Comparison of ENCODE assay signal across 8 cellular contexts in the genomic region with DNA sequence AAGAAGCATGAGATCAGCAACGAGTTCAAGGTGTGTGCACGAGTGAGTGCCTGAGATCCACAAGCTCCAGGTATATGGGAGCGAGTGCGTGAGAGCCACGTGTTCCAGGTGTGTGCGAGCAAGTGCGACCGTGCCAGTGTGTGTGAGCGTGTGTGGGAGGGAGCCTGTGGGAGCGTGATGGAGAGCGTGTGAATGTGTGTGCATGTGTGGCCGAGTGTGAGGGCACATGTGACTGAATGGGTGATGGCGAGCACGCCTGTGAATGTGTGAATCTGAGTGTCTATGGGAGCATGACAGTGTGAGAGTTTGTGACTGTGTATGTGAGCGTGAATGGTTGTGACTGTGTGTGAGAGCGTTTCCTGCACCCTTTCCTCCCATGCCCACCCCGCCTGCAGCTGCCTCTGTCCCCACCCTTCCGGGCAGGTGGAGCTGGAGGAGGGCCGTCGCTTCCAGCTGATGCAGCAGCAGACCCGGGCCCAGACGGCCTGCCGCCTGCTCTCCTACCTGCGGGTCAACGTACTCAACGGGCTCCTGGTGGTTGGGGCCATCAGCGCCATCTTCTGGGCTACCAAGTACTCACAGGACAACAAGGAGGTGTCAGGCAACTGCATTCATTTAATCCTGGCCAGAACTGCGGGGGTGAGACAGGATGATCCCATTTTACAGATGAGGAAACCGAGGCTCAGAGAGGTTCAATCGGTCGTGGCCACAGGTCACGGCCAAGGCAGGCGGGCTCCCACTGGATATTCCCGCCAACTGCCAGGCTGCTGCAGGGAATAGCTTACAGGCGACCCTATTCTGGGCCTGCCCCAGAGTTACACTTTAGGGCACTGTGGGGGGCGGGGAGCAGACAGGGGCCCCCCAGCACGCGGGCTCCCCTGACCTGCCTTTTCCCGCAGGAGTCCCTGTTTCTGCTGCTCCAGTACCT. TPM values are rescaled to one million over a fixed set of nuclear protein-coding genes. Genes with fewer than 3 reads are reported as not detected.
A peak's percentile ranks its signal among the peaks of the same experiment; 100 is the strongest.
DNase-seq lines count a peak whose midpoint lies in the region; ATAC-seq and TF ChIP-seq lines count a peak whose summit lies in the region.

No MANE protein-coding gene starts in this region.

- no peaks in the 10 kb centered on the region for H3K27me3 ChIP-seq in PC-3 (ENCODE audit: low read length)

- peaks cover 12% of the 10 kb centered on the region for H3K4me1 ChIP-seq in PC-3 (ENCODE audit: insufficient read depth, low read length)

- no TSS peak for BruUV-seq in PC-3 (replicated peaks; lab: Mats Ljungman, UMichigan)

- no peaks in the 10 kb centered on the region for H4K20me1 ChIP-seq in PC-3 (ENCODE audit: low read length)

- H3K9me2 ChIP-seq in PC-3 (replicated peaks; ENCODE audit: low read length): no peaks in the 10 kb centered on the region

- no peak overlapping the region for H3K27ac ChIP-seq in PC-3 (ENCODE audit: low read length)

- TF ChIP-seq CTCF in AG10803 (conservative IDR thresholded peaks at IDR 0.05; ENCODE audit: low read length) (peak; percentile 38), PC-3 (conservative IDR thresholded peaks at IDR 0.05; ENCODE audit: low read depth, low read length) (peak; percentile 85), omental fat pad (IDR thresholded peaks at IDR 0.05) (no peak)

- H3K4me3 ChIP-seq in AG10803 (ENCODE audit: low read length) (no peak overlapping the region), PC-3 (ENCODE audit: low read length) (no peak overlapping the region)

- no peak overlapping the region for H3K4me2 ChIP-seq in PC-3 (ENCODE audit: low read length)

- peak; percentile 62 for ATAC-seq in PC-3
- ATAC-seq in omental fat pad (ENCODE audit: low FRiP score): no peak
- no peak for ATAC-seq in GM18498 (IDR thresholded peaks at IDR 0.05; ENCODE audit: unreplicated experiment)

- no peak overlapping the region for H2AFZ ChIP-seq in PC-3 (ENCODE audit: low read length)

- peaks cover 3% of the 10 kb centered on the region for H3F3A ChIP-seq in PC-3 (ENCODE audit: low read length, unreplicated experiment)

- DNase-seq in AG10803 (ENCODE audit: low read depth) (no peak), H4 (ENCODE audit: low spot score) (peak; percentile 43), PC-3 (peak; percentile 73), activated T-helper 1 cell treated with Interleukin-2 at 50 U/mL for 16 hours (ENCODE audit: low read depth) (peak; percentile 68), glomerular visceral epithelial cell (ENCODE audit: extremely low spot score) (peak; percentile 38), omental fat pad (ENCODE audit: low spot score) (no peak)
- DNase-seq in stimulated activated CD4-positive, alpha-beta T cell treated with anti-CD3 and anti-CD28 coated beads, Interleukin-12 subunit alpha, Interleukin-12 subunit beta, amount 100 ng/mL, for 4 hours: peak; percentile 62

- H3K79me2 ChIP-seq in PC-3 (ENCODE audit: low read length): no peaks in the 10 kb centered on the region

- H3K9ac ChIP-seq in PC-3 (ENCODE audit: low read length): no peak overlapping the region

- no peaks in the 10 kb centered on the region for H3K36me3 ChIP-seq in PC-3 (ENCODE audit: low read depth, low read length)

- POLR2A ChIA-PET in PC-3 (lab: Charles Lee; ENCODE audit: unreplicated experiment): no interaction called here

- H3K9me3 ChIP-seq in PC-3 (ENCODE audit: low read length): no peaks in the 10 kb centered on the region

- CTCF ChIA-PET in PC-3 (lab: Charles Lee): no interaction called here

- intact Hi-C loops in PC-3 (cut with micrococcal nuclease): loop anchor here (1.0 kb wide), 2 partner anchors 49 to 115 kb away; no protein-coding TSS in a partner anchor

RNA-seq across cellular contexts. Expression of gene TMC8, which starts 3.7 kb away (rescaled TPM):
- 0.02 TPM in 1 of 2 replicates, not detected in the other for total RNA-seq in H4 (2014; rRNA removed; shearing (Covaris generic))
- total RNA-seq in PC-3 (2014; rRNA removed) (4.6 and 5.3 TPM in 2 replicates), omental fat pad (10 to 100 TPM in 1 of 4 donors, 1 to 10 TPM in 3; 3.2 to 12.5 (median 6.5) TPM)

RNA-seq across cellular contexts. Expression of gene TMC6, which starts 5.7 kb away (rescaled TPM):
- total RNA-seq in H4 (2014; rRNA removed; shearing (Covaris generic)): 2.7 and 7.9 TPM in 2 replicates
- total RNA-seq in PC-3 (2014; rRNA removed) (97.3 and 138 TPM in 2 replicates), omental fat pad (10 to 100 TPM; 21.8 to 72.8 (median 51.3) TPM)

RNA-seq across cellular contexts. Expression of gene C17orf99, which starts 11.9 kb away (rescaled TPM):
- total RNA-seq in H4 (2014; rRNA removed; shearing (Covaris generic)): not detected in 2 replicates
- total RNA-seq in PC-3 (2014; rRNA removed): 3.2 TPM in 1 of 2 replicates, not detected in the other
- total RNA-seq in omental fat pad: not detected

RNA-seq across cellular contexts. Expression of gene SYNGR2, which starts 34.1 kb away (rescaled TPM):
- 24.6 and 30.1 TPM in 2 replicates for total RNA-seq in H4 (2014; rRNA removed; shearing (Covaris generic))
- 213 and 220 TPM in 2 replicates for total RNA-seq in PC-3 (2014; rRNA removed)
- 10 to 100 TPM; 24.3 to 80.6 (median 52.4) TPM for total RNA-seq in omental fat pad

RNA-seq across cellular contexts. Expression of gene TK1, which starts 52.6 kb away (rescaled TPM):
- total RNA-seq in H4 (2014; rRNA removed; shearing (Covaris generic)): 188 and 253 TPM in 2 replicates
- 340 and 430 TPM in 2 replicates for total RNA-seq in PC-3 (2014; rRNA removed)
- total RNA-seq in omental fat pad: 10 to 100 TPM in 1 of 4 donors, 1 to 10 TPM in 3; 1.4 to 10.6 (median 3.1) TPM

Comparison
In these comparisons a context has a peak if more than half of its experiments do, and no peak if none do; other contexts are left out.
1. DNase-seq: peak in H4 (single experiment), PC-3 (single experiment), activated T-helper 1 cell treated with Interleukin-2 at 50 U/mL for 16 hours (single experiment), glomerular visceral epithelial cell (single experiment) and stimulated activated CD4-positive, alpha-beta T cell treated with anti-CD3 and anti-CD28 coated beads, Interleukin-12 subunit alpha, Interleukin-12 subunit beta, amount 100 ng/mL, for 4 hours (single experiment); none in AG10803 (single experiment) and omental fat pad (single experiment).
2. CTCF ChIP-seq: peak in AG10803 (single experiment) and PC-3 (single experiment); none in omental fat pad (0 of 3).